18 cellular contexts compared by ENCODE assay signal in the genomic region with DNA sequence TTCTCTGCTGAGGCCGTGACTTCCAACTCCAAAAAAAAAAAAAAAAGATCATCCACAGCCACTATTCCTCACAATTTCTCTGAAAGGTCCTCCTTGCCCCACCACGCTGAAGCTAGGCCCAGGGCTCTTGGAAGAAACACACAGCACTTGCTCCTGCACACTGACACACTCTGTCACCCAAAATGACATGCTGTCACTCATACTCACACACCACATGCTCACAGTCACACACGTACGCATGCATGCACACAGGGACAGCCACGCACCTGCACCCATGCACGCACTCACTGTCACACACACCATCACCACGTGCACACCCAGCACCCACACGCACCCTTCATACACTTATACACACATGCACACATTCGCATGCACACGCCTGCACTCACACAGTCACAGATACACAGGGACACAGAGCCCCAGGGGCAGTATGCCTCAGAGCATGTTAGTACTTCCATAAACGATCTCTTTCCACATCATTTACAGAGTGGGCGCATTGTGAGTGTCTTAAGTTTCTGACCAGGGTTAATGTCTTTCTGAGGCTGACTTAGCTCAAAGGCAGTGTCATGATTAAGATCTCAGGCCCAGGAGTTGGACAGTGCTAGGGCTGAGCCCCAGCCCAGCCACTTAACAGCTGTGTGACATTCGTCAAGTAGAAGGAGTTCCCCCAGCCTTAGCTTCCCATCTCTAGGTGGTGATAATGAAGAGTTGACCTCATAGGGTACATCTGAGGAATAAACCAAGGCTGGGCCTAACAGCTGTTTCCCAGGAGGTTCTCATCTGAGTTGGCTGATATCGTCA.
"Had no signal": no experiment of that assay in that cellular context is flagged by ENCODE, and none has a peak within 500 bp of the region (broad histone marks: within the 10 kb centered on the region; RNA-seq: fewer than 3 reads in every experiment).

No MANE protein-coding gene starts in this region.

- H3K27me3 ChIP-seq: testis, uterus had no signal

- H3K4me3 Mint-ChIP-seq: activated CD8-positive, alpha-beta T cell treated with anti-CD3 and anti-CD28 coated beads, Interleukin-2, amount 10 ng/mL, durations not matched to agents 7 days and 5 days; mesothelial cell of epicardium; stimulated activated naive CD8-positive, alpha-beta T cell treated with anti-CD3 and anti-CD28 coated beads, Interleukin-15, amount 100 ng/mL, for 72 hours had no signal

- H3K9me3 Mint-ChIP-seq: mesothelial cell of epicardium; stimulated activated naive CD8-positive, alpha-beta T cell treated with anti-CD3 and anti-CD28 coated beads, Interleukin-15, amount 100 ng/mL, for 72 hours had no signal

- H3K27ac Mint-ChIP-seq: activated CD8-positive, alpha-beta T cell treated with anti-CD3 and anti-CD28 coated beads, Interleukin-2, amount 10 ng/mL, durations not matched to agents 7 days and 5 days; mesothelial cell of epicardium; stimulated activated naive CD8-positive, alpha-beta T cell treated with anti-CD3 and anti-CD28 coated beads, Interleukin-15, amount 100 ng/mL, for 72 hours had no signal

- H3K27me3 Mint-ChIP-seq: stimulated activated naive CD8-positive, alpha-beta T cell treated with anti-CD3 and anti-CD28 coated beads, Interleukin-15, amount 100 ng/mL, for 72 hours had no signal

- H3K4me3 ChIP-seq: gastrocnemius medialis, psoas muscle, testis, uterus had no signal

- H3K27ac ChIP-seq: gastrocnemius medialis, psoas muscle, testis, uterus, WERI-Rb-1 had no signal

- DNase-seq: activated CD4-positive, alpha-beta T cell treated with anti-CD3 and anti-CD28 coated beads for 48 hours; activated CD8-positive, alpha-beta memory T cell treated with anti-CD3 and anti-CD28 coated beads, Interleukin-2, amount 50 U/mL, for 48 hours; activated CD8-positive, alpha-beta T cell treated with anti-CD3 and anti-CD28 coated beads, Interleukin-2, amount 10 ng/mL, durations not matched to agents 7 days and 5 days; activated naive CD4-positive, alpha-beta T cell treated with Interleukin-2 at 50 U/mL for 16 hours; central memory CD4-positive, alpha-beta T cell; cortex of kidney; effector CD8-positive, alpha-beta T cell; gastrocnemius medialis; occipital lobe; stimulated activated CD4-positive, alpha-beta T cell treated with anti-CD3 and anti-CD28 coated beads, Interleukin-15, amount 100 ng/mL, for 24 hours; stimulated activated CD4-positive, alpha-beta T cell treated with anti-CD3 and anti-CD28 coated beads, Interleukin-4, amount 100 ng/mL, for 4 hours; stimulated activated naive CD8-positive, alpha-beta T cell treated with anti-CD3 and anti-CD28 coated beads, Interleukin-15, amount 100 ng/mL, for 72 hours; T-helper 1 cell; testis; uterus; WERI-Rb-1 had no signal

- H3K9me3 ChIP-seq: gastrocnemius medialis, psoas muscle, testis, uterus had no signal

- H3K4me1 Mint-ChIP-seq: stimulated activated naive CD8-positive, alpha-beta T cell treated with anti-CD3 and anti-CD28 coated beads, Interleukin-15, amount 100 ng/mL, for 72 hours had no signal

- H3K4me1 ChIP-seq: gastrocnemius medialis, psoas muscle had no signal

- H3K36me3 ChIP-seq: gastrocnemius medialis, uterus, WERI-Rb-1 had no signal

- ATAC-seq: activated CD8-positive, alpha-beta T cell treated with anti-CD3 and anti-CD28 coated beads, Interleukin-2, amount 10 ng/mL, durations not matched to agents 7 days and 5 days; gastrocnemius medialis; psoas muscle had no signal
